In the genomic region with DNA sequence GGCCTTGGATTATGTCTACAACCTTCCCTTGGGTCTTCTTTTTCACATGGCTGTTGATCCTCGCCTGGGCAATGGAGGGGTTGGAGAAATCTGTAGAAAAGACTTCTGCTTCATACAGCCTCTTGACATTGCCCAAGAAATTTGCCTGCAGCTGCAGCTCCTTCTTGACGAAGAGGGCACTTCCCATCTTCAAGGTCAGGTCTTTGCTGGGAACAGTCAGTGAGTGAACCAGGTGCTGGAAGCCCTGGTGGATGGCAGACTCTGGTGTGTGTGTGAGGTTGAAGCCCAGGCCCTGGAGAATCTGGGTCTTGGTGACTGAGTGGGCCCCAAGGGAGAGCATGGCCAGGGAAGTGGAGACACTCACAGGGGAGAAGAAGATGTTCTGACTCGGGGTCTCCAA, we compare ENCODE assay signal across 29 cellular contexts. TPM values are rescaled to one million over a fixed set of nuclear protein-coding genes. Genes with fewer than 3 reads are reported as not detected.
"Had no signal": no experiment of that assay in that cellular context is flagged by ENCODE, and none has a peak within 500 bp of the region (broad histone marks: within the 10 kb centered on the region; RNA-seq: fewer than 3 reads in every experiment).

No MANE protein-coding gene starts in this region.

- H3K9ac ChIP-seq: parathyroid adenoma had no signal

- H3K9me3 ChIP-seq: lower lobe of right lung, testis had no signal

- H3K27me3 ChIP-seq: testis, tibial artery had no signal

- H3K4me3 ChIP-seq: dorsolateral prefrontal cortex, gastroesophageal sphincter, heart right ventricle, lower lobe of right lung, stomach, testis, tibial artery had no signal

- H3K79me2 ChIP-seq: parathyroid adenoma had no signal

- H2AFZ ChIP-seq: parathyroid adenoma had no signal

- DNase-seq: cortex of kidney; dorsolateral prefrontal cortex; effector CD4-positive, alpha-beta T cell; foreskin fibroblast; heart right ventricle; hippocampal formation; left ventricle myocardium superior; lower lobe of right lung; natural killer cell; stimulated activated CD4-positive, alpha-beta T cell treated with anti-CD3 and anti-CD28 coated beads, Interleukin-2, amount 100 ng/mL, for 24 hours; stimulated activated CD4-positive, alpha-beta T cell treated with anti-CD3 and anti-CD28 coated beads, Interleukin-4, amount 100 ng/mL, for 24 hours; stimulated activated naive CD4-positive, alpha-beta T cell treated with Interleukin-2 at 50 U/mL for 16 hours; stomach; testis; tibial artery had no signal

- H3K27ac ChIP-seq: dorsolateral prefrontal cortex, gastroesophageal sphincter, heart right ventricle, lower lobe of right lung, neutrophil, parathyroid adenoma, stomach, testis, tibial artery had no signal

- ATAC-seq: esophagus mucosa; gastroesophageal sphincter; heart right ventricle; left ventricle myocardium superior; lower lobe of right lung; natural killer cell; sciatic nerve; stimulated activated effector memory CD8-positive, alpha-beta T cell treated with anti-CD3 and anti-CD28 coated beads, Interleukin-12 subunit alpha, Interleukin-12 subunit beta, amount 100 ng/mL, for 72 hours had no signal

- H3K4me1 ChIP-seq: gastroesophageal sphincter, heart right ventricle, lower lobe of right lung, parathyroid adenoma, stomach, testis, tibial artery had no signal

- H3K36me3 ChIP-seq: gastroesophageal sphincter, heart right ventricle, lower lobe of right lung, neutrophil, stomach, tibial artery had no signal

RNA-seq across cellular contexts. Expression of a gene that starts 6.7 kb away (rescaled TPM):
- total RNA-seq: dorsolateral prefrontal cortex, gastroesophageal sphincter, heart right ventricle, left ventricle myocardium superior, lower lobe of right lung, mesenteric fat pad, natural killer cell, omental fat pad, progenitor cell of endocrine pancreas, sciatic nerve, skeletal muscle tissue, stomach, subcutaneous adipose tissue, testis, urinary bladder had no signal
- polyA plus RNA-seq: heart right ventricle, neural cell, urinary bladder had no signal

RNA-seq across cellular contexts. Expression of a gene that starts 16.7 kb away (rescaled TPM):
- total RNA-seq: gastroesophageal sphincter, heart right ventricle, left ventricle myocardium superior, lower lobe of right lung, mesenteric fat pad, natural killer cell, omental fat pad, sciatic nerve, skeletal muscle tissue, stomach, subcutaneous adipose tissue, testis, urinary bladder had no signal
- polyA plus RNA-seq: heart right ventricle, keratinocyte, neural cell had no signal

RNA-seq across cellular contexts. Expression of a gene that starts 40.0 kb away (rescaled TPM):
- total RNA-seq: dorsolateral prefrontal cortex, esophagus mucosa, gastroesophageal sphincter, heart right ventricle, left ventricle myocardium superior, lower lobe of right lung, mesenteric fat pad, natural killer cell, omental fat pad, progenitor cell of endocrine pancreas, sciatic nerve, skeletal muscle tissue, stomach, subcutaneous adipose tissue, urinary bladder had no signal
- polyA plus RNA-seq: heart right ventricle, neural cell, urinary bladder had no signal
